Comparison of ENCODE assay signal across 1 cellular context in genomic region chr17:48025040-48025903, GRCh38.
TF ChIP-seq lines count a peak whose summit lies in the region.

No MANE protein-coding gene starts in this region.

TF ChIP-seq in K562, 482 proteins besides CTCF, POLR2A, EP300 and RAD21 (continued from another document and continues in another):
- no peak for TF ChIP-seq PBX2 (CRISPR knock-in tag; IDR thresholded peaks at IDR 0.05; ENCODE audit: low read depth)
- TF ChIP-seq PBX2 (tag; conservative IDR thresholded peaks at IDR 0.05; ENCODE audit: low read depth): peak; percentile 85
- 0 out of 4 replicates have a peak, but pooled peaks of 1 of the 2 experiments have one; percentile 28 for TF ChIP-seq FOXA3 (CRISPR knock-in tag; conservative IDR thresholded peaks at IDR 0.05 in 1 of 2, IDR thresholded peaks at IDR 0.05 in 1 of 2)
- TF ChIP-seq ZC3H11A (IDR thresholded peaks at IDR 0.05; ENCODE audit: low read depth, low read length): no peak
- no peak for TF ChIP-seq ZNF280B (CRISPR knock-in tag; IDR thresholded peaks at IDR 0.05)
- TF ChIP-seq ZNF24 (IDR thresholded peaks at IDR 0.05): no peak
- TF ChIP-seq FOXP1 (CRISPR knock-in tag; IDR thresholded peaks at IDR 0.05): peak; percentile 85; the same call in 1 of the 2 replicates
- no peak for TF ChIP-seq E4F1 (CRISPR knock-in tag; IDR thresholded peaks at IDR 0.05; ENCODE audit: borderline replicate concordance)
- no peak for TF ChIP-seq HDGF (IDR thresholded peaks at IDR 0.05)
- no peak; the same call in 1 of the 2 replicates for TF ChIP-seq KLF16 (IDR thresholded peaks at IDR 0.05)
- TF ChIP-seq POLR3A (IDR thresholded peaks at IDR 0.05; ENCODE audit: borderline replicate concordance, extremely low read depth, insufficient read depth, insufficient read length): no peak
- 0 out of 2 replicates have a peak, but pooled peaks have one; percentile 43 for TF ChIP-seq BCOR (IDR thresholded peaks at IDR 0.05)
- peak; percentile 77; the same call in 1 of the 2 replicates for TF ChIP-seq KDM2B (CRISPR knock-in tag; IDR thresholded peaks at IDR 0.05)
- peak; percentile 93 for TF ChIP-seq SAP30 (IDR thresholded peaks at IDR 0.05; ENCODE audit: borderline replicate concordance, insufficient read depth, low read depth, low read length, poor library complexity, severe bottlenecking)
- no peak for TF ChIP-seq HMGXB4 (CRISPR knock-in tag; IDR thresholded peaks at IDR 0.05)
- TF ChIP-seq E2F6 (IDR thresholded peaks at IDR 0.05; ENCODE audit: borderline replicate concordance in 1 of 2, extremely low read depth in 1 of 2, insufficient read depth in 1 of 2, insufficient read length in 1 of 2, low read depth in 1 of 2, low read length in 1 of 2, poor library complexity in 1 of 2, severe bottlenecking in 1 of 2): peak; percentile 76 to 78
- no peak for TF ChIP-seq ATF4 (CRISPR knock-in tag; IDR thresholded peaks at IDR 0.05)
- TF ChIP-seq STAT6 (CRISPR knock-in tag; IDR thresholded peaks at IDR 0.05): no peak
- TF ChIP-seq DEAF1 (CRISPR knock-in tag; IDR thresholded peaks at IDR 0.05): peak; percentile 85
- TF ChIP-seq THRB (CRISPR knock-in tag; conservative IDR thresholded peaks at IDR 0.05): no peak
- TF ChIP-seq GMEB1 (CRISPR knock-in tag; IDR thresholded peaks at IDR 0.05): no peak
- no peak for TF ChIP-seq ZNF436 (CRISPR knock-in tag; IDR thresholded peaks at IDR 0.05)
- TF ChIP-seq ZFP1 (CRISPR knock-in tag; IDR thresholded peaks at IDR 0.05): no peak
- no peak for TF ChIP-seq CREB1 (IDR thresholded peaks at IDR 0.05)
- peak; percentile 64; the same call in 1 of the 2 replicates for TF ChIP-seq CREB1 (CRISPR knock-in tag; IDR thresholded peaks at IDR 0.05)
